8 cellular contexts compared by ENCODE assay signal in genomic region chr6:158031445-158032353, GRCh38. TPM values are rescaled to one million over a fixed set of nuclear protein-coding genes. Genes with fewer than 3 reads are reported as not detected.
DNase-seq lines count a peak whose midpoint lies in the region; ATAC-seq, FAIRE-seq and TF ChIP-seq lines count a peak whose summit lies in the region.

No MANE protein-coding gene starts in this region.

- peaks cover 69% of the 10 kb centered on the region for H3K79me2 ChIP-seq in GM23248 (ENCODE audit: insufficient read depth)

- H3K9me2 ChIP-seq in GM23248 (ENCODE audit: insufficient read depth), result no peaks in the 10 kb centered on the region

- peak in 1 of 4 donors; percentile 15 for TF ChIP-seq EP300 in upper lobe of left lung (IDR thresholded peaks at IDR 0.05)

- ATAC-seq in upper lobe of left lung (ENCODE audit: low FRiP score in 2 of 2) (peak; percentile 47 to 93), GM19328 (IDR thresholded peaks at IDR 0.05; ENCODE audit: unreplicated experiment) (no peak)

- H3K36me3 ChIP-seq in GM23248 (ENCODE audit: low read depth), result peaks cover 11% of the 10 kb centered on the region; the same call in 1 of the 2 replicates
- peaks cover 0 to 7% (median 0%) of the 10 kb centered on the region in 4 donors for H3K36me3 ChIP-seq in upper lobe of left lung
- H3K36me3 ChIP-seq in small intestine (ENCODE audit: control insufficient read depth in 2 of 2, insufficient read depth in 2 of 2, low read length in 2 of 2), result no peaks in the 10 kb centered on the region

- in situ Hi-C loops in GM23248 (cut with MboI), result no loop called here
- in situ Hi-C loops in astrocyte of the spinal cord (cut with HindIII; ENCODE audit: low sequenced_read_pairs), result no loop called here

- TF ChIP-seq POLR2A in lower leg skin (IDR thresholded peaks at IDR 0.05) (no peak), upper lobe of left lung (IDR thresholded peaks at IDR 0.05) (peak in 1 of 4 donors; percentile 45)

- no peak overlapping the region for H2AFZ ChIP-seq in GM23248

- H3K9me3 ChIP-seq in GM23248 (ENCODE audit: low read depth) (no peaks in the 10 kb centered on the region), upper lobe of left lung (no peaks in the 10 kb centered on the region), small intestine (ENCODE audit: control insufficient read depth, low read depth) (no peaks in the 10 kb centered on the region)

- WGBS in GM23248 (ENCODE audit: low coverage in 1 of 2, low lambda C conversion rate in 2 of 2, missing lambda C conversion rate in 2 of 2), 2 experiments, result 3 to 6% methylated on average over 19 of the region's 19 CpGs
- WGBS in lower leg skin, 2 donors, result 50 to 51% methylated on average over 13 to 19 of the region's 19 CpGs
- 64 to 68% methylated on average over 11 to 19 of the region's 19 CpGs for WGBS in upper lobe of left lung, 2 donors
- 48 to 84% (median 66%) methylated on average over 19 of the region's 19 CpGs for WGBS in small intestine, 3 donors

- H3K4me3 ChIP-seq in AG09309 (ENCODE audit: control insufficient read depth, low read depth, low read length) (no peak overlapping the region), GM23248 (peak overlapping the region; percentile 7; the same call in 1 of the 2 replicates), astrocyte of the spinal cord (ENCODE audit: low read depth, low read length) (no peak overlapping the region), lower leg skin (ENCODE audit: low read depth, poor library complexity, severe bottlenecking) (no peak overlapping the region), upper lobe of left lung (no peak overlapping the region), small intestine (ENCODE audit: low read depth in 1 of 2, low read length in 2 of 2) (no peak overlapping the region)

- intact Hi-C loops in lower leg skin (cut with DNase I; ENCODE audit: low total_unique reads), result no loop called here

- H3K27ac ChIP-seq in GM23248 (peak overlapping the region; percentile 96), upper lobe of left lung (peak overlapping the region in 3 of 4 donors; percentile 35 to 68 (median 53)), small intestine (ENCODE audit: low read depth in 1 of 2, low read length in 1 of 2) (peak overlapping the region in 1 of 2 donors; percentile 56)

- FAIRE-seq in small intestine (lab: Jason Lieb, UNC), result no peak

- no peaks in the 10 kb centered on the region for H4K20me1 ChIP-seq in GM23248 (ENCODE audit: insufficient read depth)

- peaks cover 33% of the 10 kb centered on the region for H3K4me1 ChIP-seq in GM23248 (ENCODE audit: insufficient read depth)
- peaks cover 12 to 39% (median 30%) of the 10 kb centered on the region in 4 donors for H3K4me1 ChIP-seq in upper lobe of left lung
- H3K4me1 ChIP-seq in small intestine (ENCODE audit: control insufficient read depth in 2 of 2, insufficient read depth in 1 of 2, low read depth in 1 of 2, low read length in 1 of 2), result peaks cover 2 to 7% of the 10 kb centered on the region in 2 donors

- TF ChIP-seq CTCF in AG09309 (IDR thresholded peaks at IDR 0.05; ENCODE audit: control insufficient read depth, insufficient read depth, low read depth, low read length, missing control alignments) (no peak), astrocyte of the spinal cord (IDR thresholded peaks at IDR 0.05; ENCODE audit: low read depth, low read length) (no peak), lower leg skin (IDR thresholded peaks at IDR 0.05) (no peak), upper lobe of left lung (IDR thresholded peaks at IDR 0.05) (no peak)

- DNase-seq in AG09309 (ENCODE audit: low read depth) (peak; percentile 57), GM23248 (peak; percentile 96), RPMI7951 (ENCODE audit: low read depth) (peak; percentile 99), astrocyte of the spinal cord (ENCODE audit: low read depth, low spot score) (peak; percentile 97), lower leg skin (ENCODE audit: low spot score in 2 of 2) (peak; percentile 74 to 94), upper lobe of left lung (peak; percentile 70 to 83), small intestine (no peak)

- peak overlapping the region; percentile 83 for H3K9ac ChIP-seq in GM23248

- H3K27me3 ChIP-seq in GM23248 (replicated peaks; ENCODE audit: insufficient read depth) (no peaks in the 10 kb centered on the region), upper lobe of left lung (no peaks in the 10 kb centered on the region), small intestine (ENCODE audit: control insufficient read depth in 2 of 2, insufficient read depth in 2 of 2, low read length in 2 of 2) (no peaks in the 10 kb centered on the region)

- peaks cover 56% of the 10 kb centered on the region for H3F3A ChIP-seq in GM23248 (ENCODE audit: insufficient read depth)

- H3K4me2 ChIP-seq in GM23248 (ENCODE audit: unreplicated experiment), result peak overlapping the region; percentile 48

RNA-seq across cellular contexts. Expression of gene SYNJ2, which starts 50.0 kb away (rescaled TPM):
- 25.3 and 28.6 TPM in 2 replicates for total RNA-seq in GM23248 (2014; rRNA removed; shearing (Covaris generic))
- polyA plus RNA-seq in GM23248 (2016; fragmentation: Nextera tagmentation; extraction: Ambion mirVana) (17.6 and 20.5 TPM in 2 replicates), small intestine (1 to 10 TPM; 7.0 to 9.4 (median 9.4) TPM)
- 47.8 and 50.3 TPM in 2 replicates for total RNA-seq in RPMI7951 (2014; rRNA removed; shearing (Covaris generic))
- total RNA-seq in lower leg skin (1 to 10 TPM; 2.6 to 7.5 (median 5.5) TPM), upper lobe of left lung (1 to 10 TPM; 3.0 to 7.7 (median 4.2) TPM)
